Comparison of ENCODE assay signal across 36 cellular contexts in the genomic region with DNA sequence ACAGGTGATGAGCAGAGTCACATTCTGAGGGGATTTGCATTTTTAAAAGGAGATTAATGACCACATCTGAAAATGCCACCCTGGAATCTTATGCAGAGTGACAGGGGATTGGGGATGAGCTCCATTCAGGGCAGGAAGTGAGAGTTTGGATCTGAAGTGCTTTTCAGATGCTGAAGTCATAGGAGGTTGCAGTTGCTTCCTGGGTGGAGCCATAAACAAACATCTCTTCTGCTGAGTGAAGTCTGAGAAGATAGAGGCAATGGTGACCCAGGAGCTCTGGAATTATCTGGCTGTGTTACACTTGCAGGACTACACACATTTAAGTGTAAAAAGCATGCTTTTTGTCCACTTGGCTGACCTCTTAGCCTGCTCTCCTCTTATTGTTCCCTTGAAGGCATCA. TPM values are rescaled to one million over a fixed set of nuclear protein-coding genes. Genes with fewer than 3 reads are reported as not detected.
DNase-seq lines count a peak whose midpoint lies in the region; ATAC-seq, FAIRE-seq and TF ChIP-seq lines count a peak whose summit lies in the region.
"Had no signal": no experiment of that assay in that cellular context is flagged by ENCODE, and none has a peak within 500 bp of the region (broad histone marks: within the 10 kb centered on the region; RNA-seq: fewer than 3 reads in every experiment).

No MANE protein-coding gene starts in this region.

- no peaks in the 10 kb centered on the region for H3K79me2 ChIP-seq in astrocyte (ENCODE audit: insufficient read depth, low read length)

- H3K36me3 ChIP-seq in astrocyte (ENCODE audit: insufficient read depth, low read length) = no peaks in the 10 kb centered on the region
- H3K36me3 ChIP-seq: BLaER1 treated with 17β-estradiol and CSF1 and Interleukin-3, amounts not matched to agents 10 nM and 100 nM; colonic mucosa; lower lobe of right lung; Peyer's patch; thoracic aorta had no signal

- peak; percentile 9 for FAIRE-seq in astrocyte (lab: Jason Lieb, UNC)
- FAIRE-seq: G401.6, urothelium cell line had no signal

- no peaks in the 10 kb centered on the region for H4K20me1 ChIP-seq in astrocyte (ENCODE audit: insufficient read depth, low read length)
- H4K20me1 ChIP-seq: BLaER1 treated with 17β-estradiol and CSF1 and Interleukin-3, amounts not matched to agents 10 nM and 100 nM had no signal

- peaks cover 15% of the 10 kb centered on the region for H3K9me3 Mint-ChIP-seq in astrocyte (ENCODE audit: unreplicated experiment)
- H3K9me3 Mint-ChIP-seq: activated CD4-positive, alpha-beta T cell treated with anti-CD3 and anti-CD28 coated beads, Interleukin-2, amount 10 ng/mL, durations not matched to agents 24 days and 14 days; activated T-helper 2 cell treated with anti-CD3 and anti-CD28 coated beads, Interferon-gamma antibody, Interleukin-2, Interleukin-4, amounts not matched to agents 10 μg/mL and 5 μg/mL and 100 μg/mL, durations not matched to agents 14 hours and 24 hours and 36 hours had no signal

- no peaks in the 10 kb centered on the region for H3K27me3 ChIP-seq in astrocyte (ENCODE audit: insufficient read depth, low read length)
- H3K27me3 ChIP-seq: BLaER1 treated with 17β-estradiol and CSF1 and Interleukin-3, amounts not matched to agents 10 nM and 100 nM; colonic mucosa; MG63; Peyer's patch had no signal

- H3K36me3 Mint-ChIP-seq in astrocyte (ENCODE audit: low read depth, unreplicated experiment) = no peaks in the 10 kb centered on the region
- H3K36me3 Mint-ChIP-seq: activated naive CD4-positive, alpha-beta T cell treated with anti-CD3 and anti-CD28 coated beads, Interleukin-2, amount 50 U/mL, for 24 hours had no signal

- no peak overlapping the region for H2AFZ ChIP-seq in astrocyte (ENCODE audit: low read depth, low read length)

- no peak overlapping the region for H3K27ac Mint-ChIP-seq in astrocyte (ENCODE audit: unreplicated experiment)
- H3K27ac Mint-ChIP-seq: activated CD4-positive, alpha-beta T cell treated with anti-CD3 and anti-CD28 coated beads, Interleukin-2, amount 10 ng/mL, durations not matched to agents 24 days and 14 days; activated naive CD4-positive, alpha-beta T cell treated with anti-CD3 and anti-CD28 coated beads, Interleukin-2, amount 50 U/mL, for 24 hours; activated T-helper 2 cell treated with anti-CD3 and anti-CD28 coated beads, Interferon-gamma antibody, Interleukin-2, Interleukin-4, amounts not matched to agents 10 μg/mL and 5 μg/mL and 100 μg/mL, durations not matched to agents 14 hours and 24 hours and 36 hours; naive thymus-derived CD4-positive, alpha-beta T cell; progenitor cell of endocrine pancreas; stimulated activated naive CD8-positive, alpha-beta T cell treated with anti-CD3 and anti-CD28 coated beads, Interleukin-15, amount 100 ng/mL, for 72 hours had no signal

- H3K27ac ChIP-seq in astrocyte (ENCODE audit: low read depth, low read length) = no peak overlapping the region
- H3K27ac ChIP-seq: BLaER1 treated with 17β-estradiol and CSF1 and Interleukin-3, amounts not matched to agents 10 nM and 100 nM; colonic mucosa; lower lobe of right lung; Peyer's patch; thoracic aorta had no signal

- no peak overlapping the region for H3K4me3 Mint-ChIP-seq in astrocyte (ENCODE audit: unreplicated experiment)
- H3K4me3 Mint-ChIP-seq: activated CD4-positive, alpha-beta T cell treated with anti-CD3 and anti-CD28 coated beads, Interleukin-2, amount 10 ng/mL, durations not matched to agents 24 days and 14 days; activated naive CD4-positive, alpha-beta T cell treated with anti-CD3 and anti-CD28 coated beads, Interleukin-2, amount 50 U/mL, for 24 hours; naive thymus-derived CD4-positive, alpha-beta T cell; stimulated activated naive CD8-positive, alpha-beta T cell treated with anti-CD3 and anti-CD28 coated beads, Interleukin-15, amount 100 ng/mL, for 72 hours had no signal

- H3K9me3 ChIP-seq in astrocyte (ENCODE audit: insufficient read depth, low read depth, low read length) = no peaks in the 10 kb centered on the region
- H3K9me3 ChIP-seq: BLaER1 treated with 17β-estradiol and CSF1 and Interleukin-3, amounts not matched to agents 10 nM and 100 nM; colonic mucosa; lower lobe of right lung; Peyer's patch; thoracic aorta had no signal

- TF ChIP-seq CTCF in astrocyte (IDR thresholded peaks at IDR 0.05; ENCODE audit: insufficient read depth, low read depth, low read length) = no peak

- no peak overlapping the region for H3K4me2 ChIP-seq in astrocyte (ENCODE audit: low read length)
- H3K4me2 ChIP-seq: BLaER1 treated with 17β-estradiol and CSF1 and Interleukin-3, amounts not matched to agents 10 nM and 100 nM had no signal

- peaks cover 15% of the 10 kb centered on the region for H3K4me1 ChIP-seq in astrocyte (ENCODE audit: insufficient read depth, low read length)
- H3K4me1 ChIP-seq: BLaER1 treated with 17β-estradiol and CSF1 and Interleukin-3, amounts not matched to agents 10 nM and 100 nM; colonic mucosa; lower lobe of right lung; Peyer's patch had no signal

- no peaks in the 10 kb centered on the region for H3K27me3 Mint-ChIP-seq in astrocyte (ENCODE audit: low read depth, unreplicated experiment)
- H3K27me3 Mint-ChIP-seq: activated CD4-positive, alpha-beta T cell treated with anti-CD3 and anti-CD28 coated beads, Interleukin-2, amount 10 ng/mL, durations not matched to agents 24 days and 14 days; progenitor cell of endocrine pancreas had no signal

- no peak overlapping the region for H3K4me3 ChIP-seq in astrocyte (ENCODE audit: insufficient read depth, low read depth, low read length)
- H3K4me3 ChIP-seq: BLaER1 treated with 17β-estradiol and CSF1 and Interleukin-3, amounts not matched to agents 10 nM and 100 nM; colonic mucosa; lower lobe of right lung; MG63; Peyer's patch; thoracic aorta had no signal

- H3K4me1 Mint-ChIP-seq in astrocyte (ENCODE audit: low read depth, unreplicated experiment) = no peaks in the 10 kb centered on the region
- H3K4me1 Mint-ChIP-seq: activated CD4-positive, alpha-beta T cell treated with anti-CD3 and anti-CD28 coated beads, Interleukin-2, amount 10 ng/mL, durations not matched to agents 24 days and 14 days; activated naive CD4-positive, alpha-beta T cell treated with anti-CD3 and anti-CD28 coated beads, Interleukin-2, amount 50 U/mL, for 24 hours; naive thymus-derived CD4-positive, alpha-beta T cell; stimulated activated naive CD8-positive, alpha-beta T cell treated with anti-CD3 and anti-CD28 coated beads, Interleukin-15, amount 100 ng/mL, for 72 hours had no signal

- H3K9ac ChIP-seq in astrocyte (ENCODE audit: low read length) = no peak overlapping the region
- H3K9ac ChIP-seq: BLaER1 treated with 17β-estradiol and CSF1 and Interleukin-3, amounts not matched to agents 10 nM and 100 nM had no signal

- DNase-seq in DMS153 (lab: John Stamatoyannopoulos, UW) (peak; percentile 27), HT1080 (ENCODE audit: low read depth) (peak; percentile 34), astrocyte (ENCODE audit: low read depth) (no peak), iris pigment epithelial cell (ENCODE audit: low read depth) (peak; percentile 27), kidney tubule cell (ENCODE audit: low spot score) (no peak)
- DNase-seq: activated CD4-positive, alpha-beta T cell treated with anti-CD3 and anti-CD28 coated beads, Interleukin-2, amount 10 ng/mL, durations not matched to agents 24 days and 14 days; activated CD8-positive, alpha-beta memory T cell treated with anti-CD3 and anti-CD28 coated beads for 24 hours; activated T-cell treated with anti-CD3 and anti-CD28 coated beads for 4 hours; colonic mucosa; effector memory CD4-positive, alpha-beta T cell; head of caudate nucleus; KBM-7; lower lobe of right lung; MG63; midbrain; naive thymus-derived CD4-positive, alpha-beta T cell; NCI-H1105; NCI-H1930; NCI-H524 treated with DMSO at 0.1 percent for 48 hours; Peyer's patch; SIG-M5; stimulated activated CD4-positive, alpha-beta T cell treated with anti-CD3 and anti-CD28 coated beads, Interleukin-12 subunit alpha, Interleukin-12 subunit beta, amount 100 ng/mL, for 4 hours; stimulated activated CD4-positive, alpha-beta T cell treated with anti-CD3 and anti-CD28 coated beads, Interleukin-2, amount 100 ng/mL, for 48 hours; stimulated activated naive CD8-positive, alpha-beta T cell treated with anti-CD3 and anti-CD28 coated beads, Interleukin-15, amount 100 ng/mL, for 72 hours; SW 1271; T1000 had no signal

- no peak for ATAC-seq in HG03039 (IDR thresholded peaks at IDR 0.05; ENCODE audit: unreplicated experiment)
- no peak for ATAC-seq in HG03565 (IDR thresholded peaks at IDR 0.05; ENCODE audit: unreplicated experiment)
- ATAC-seq: lower lobe of right lung; naive thymus-derived CD4-positive, alpha-beta T cell; sciatic nerve; stimulated activated naive CD8-positive, alpha-beta T cell treated with anti-CD3 and anti-CD28 coated beads, Interleukin-15, amount 100 ng/mL, for 72 hours had no signal

RNA-seq across cellular contexts. Expression of a gene that starts 51.4 kb away (rescaled TPM):
- total RNA-seq in HT1080 (2014; rRNA removed; shearing (Covaris generic)) = 0.10 TPM in 1 of 2 replicates, not detected in the other
- not detected in 2 replicates for polyA plus RNA-seq in HT1080 (2015; cell fraction: cytosol; rRNA removed)
- not detected in 2 replicates for polyA plus RNA-seq in HT1080 (2015; cell fraction: nucleus; rRNA removed)
- total RNA-seq in astrocyte = not detected in 2 replicates
- total RNA-seq: activated CD4-positive, alpha-beta T cell treated with anti-CD3 and anti-CD28 coated beads, Interleukin-2, amount 10 ng/mL, durations not matched to agents 24 days and 14 days; activated T-helper 2 cell treated with anti-CD3 and anti-CD28 coated beads, Interferon-gamma antibody, Interleukin-2, Interleukin-4, amounts not matched to agents 10 μg/mL and 5 μg/mL and 100 μg/mL, durations not matched to agents 14 hours and 24 hours and 36 hours; colonic mucosa; lower lobe of right lung; naive thymus-derived CD4-positive, alpha-beta T cell; Peyer's patch; progenitor cell of endocrine pancreas; sciatic nerve; thoracic aorta had no signal
- polyA plus RNA-seq: naive thymus-derived CD4-positive, alpha-beta T cell had no signal

Comparison
In these comparisons a context has a peak if more than half of its experiments do, and no peak if none do; other contexts are left out.
1. DNase-seq: peak in DMS153 (single experiment), HT1080 (single experiment) and iris pigment epithelial cell (single experiment); none in astrocyte (single experiment) and kidney tubule cell (single experiment).